Comparison of ENCODE assay signal across 9 cellular contexts in the genomic region with DNA sequence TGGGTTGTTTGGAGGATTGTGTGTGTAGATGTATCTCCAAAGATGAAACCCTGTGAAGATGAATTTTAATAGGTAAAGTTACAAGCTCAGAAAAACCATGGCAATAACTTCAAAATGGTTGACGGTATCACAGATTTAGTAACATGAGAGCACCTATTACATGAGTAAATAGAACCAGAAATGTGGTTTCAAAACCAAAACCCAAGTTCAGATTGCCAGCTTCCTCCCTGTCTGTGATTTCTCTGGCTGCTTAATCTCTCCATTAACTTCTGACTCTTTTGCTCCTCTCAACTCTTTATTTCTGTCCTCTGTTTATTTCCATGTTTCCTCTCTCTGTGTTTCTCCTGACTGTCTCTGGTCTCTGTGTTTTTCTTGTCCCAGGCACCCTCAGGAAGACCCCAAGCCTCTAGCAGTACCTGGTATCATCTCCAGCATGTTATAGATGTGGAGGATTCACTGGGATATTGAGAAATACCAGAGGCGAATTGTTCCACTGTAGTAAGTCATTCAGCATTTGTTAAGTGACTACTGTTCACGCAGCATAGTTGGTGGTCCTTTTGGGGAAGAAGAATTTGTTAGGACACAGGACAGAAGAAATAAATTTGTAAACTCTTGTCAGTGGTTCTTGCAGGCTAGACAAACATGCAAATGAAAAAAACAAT.
DNase-seq lines count a peak whose midpoint lies in the region; ATAC-seq and TF ChIP-seq lines count a peak whose summit lies in the region.
"Had no signal": no experiment of that assay in that cellular context is flagged by ENCODE, and none has a peak within 500 bp of the region (broad histone marks: within the 10 kb centered on the region; RNA-seq: fewer than 3 reads in every experiment).

No MANE protein-coding gene starts in this region.

- no peak overlapping the region for H3K27ac ChIP-seq in A673 (ENCODE audit: low read depth, low read length, poor library complexity, severe bottlenecking)

- H3K27me3 Mint-ChIP-seq in T-helper 17 cell, result no peaks in the 10 kb centered on the region

- no peak overlapping the region for H3K4me3 ChIP-seq in A673 (ENCODE audit: low read depth, low read length, poor library complexity, severe bottlenecking)

- no peak for TF ChIP-seq CTCF in A673 (conservative IDR thresholded peaks at IDR 0.05; ENCODE audit: low read depth, low read length)

- peak; percentile 32 for DNase-seq in A673 (ENCODE audit: low spot score)
- DNase-seq in T-helper 17 cell, result no peak
- peak; percentile 67 for DNase-seq in iris pigment epithelial cell (ENCODE audit: low read depth)
- DNase-seq in islet precursor cell, result no peak
- no peak for DNase-seq in SW480 (ENCODE audit: low spot score)
- DNase-seq: NCI-H526 treated with DMSO at 0.1 percent for 48 hours had no signal

- POLR2A ChIA-PET in A673 (lab: Charles Lee; ENCODE audit: low non-redundant PET), result no interaction called here

- H3K27ac Mint-ChIP-seq in T-helper 17 cell, result peak overlapping the region; percentile 76

- no peaks in the 10 kb centered on the region for H3K36me3 Mint-ChIP-seq in T-helper 17 cell (ENCODE audit: low read depth)

- H3K9me3 ChIP-seq in A673 (ENCODE audit: low read depth, low read length, poor library complexity, severe bottlenecking), result no peaks in the 10 kb centered on the region
- no peaks in the 10 kb centered on the region for H3K9me3 ChIP-seq in T-helper 17 cell (ENCODE audit: control insufficient read depth, low read length, poor library complexity, severe bottlenecking)

- intact Hi-C loops in A673 (cut with micrococcal nuclease; ENCODE audit: unreplicated experiment), result loop anchor here (5.0 kb wide), 2 partner anchors 186 to 424 kb away; no protein-coding TSS in a partner anchor

- H3K4me1 ChIP-seq in A673 (ENCODE audit: insufficient read depth, low read length, poor library complexity, severe bottlenecking), result peaks cover 18% of the 10 kb centered on the region

- ATAC-seq in GM21529 (IDR thresholded peaks at IDR 0.05; ENCODE audit: unreplicated experiment) (peak; percentile 51), T-helper 17 cell (peak; percentile 67), HG02588 (IDR thresholded peaks at IDR 0.05; ENCODE audit: unreplicated experiment) (no peak), GM19023 (IDR thresholded peaks at IDR 0.05; ENCODE audit: unreplicated experiment) (no peak)

- peaks cover 34% of the 10 kb centered on the region for H3K4me1 Mint-ChIP-seq in T-helper 17 cell

- no peaks in the 10 kb centered on the region for H3K27me3 ChIP-seq in A673 (replicated peaks; ENCODE audit: insufficient read depth, low read depth, low read length, poor library complexity)

- no peaks in the 10 kb centered on the region for H3K36me3 ChIP-seq in A673 (ENCODE audit: insufficient read depth, low read length, poor library complexity, severe bottlenecking)

- CTCF ChIA-PET in A673 (lab: Charles Lee), result interaction anchor here (0.6 to 1.1 kb wide), 2 partner anchors 80 to 1707 kb away, joined by 3 read pairs; no protein-coding TSS in a partner anchor

- H3K4me3 Mint-ChIP-seq in T-helper 17 cell, result peak overlapping the region; percentile 31

- BruUV-seq in A673 (replicated peaks; lab: Mats Ljungman, UMichigan), result no TSS peak

Comparison
In these comparisons a context has a peak if more than half of its experiments do, and no peak if none do; other contexts are left out.
1. DNase-seq: peak in A673 (single experiment) and iris pigment epithelial cell (single experiment); none in T-helper 17 cell (0 of 3), islet precursor cell (single experiment) and SW480 (single experiment).
2. ATAC-seq: peak in GM21529 (single experiment) and T-helper 17 cell (single experiment); none in HG02588 (single experiment) and GM19023 (single experiment).